Comparison of ENCODE assay signal across 8 cellular contexts in the genomic region with DNA sequence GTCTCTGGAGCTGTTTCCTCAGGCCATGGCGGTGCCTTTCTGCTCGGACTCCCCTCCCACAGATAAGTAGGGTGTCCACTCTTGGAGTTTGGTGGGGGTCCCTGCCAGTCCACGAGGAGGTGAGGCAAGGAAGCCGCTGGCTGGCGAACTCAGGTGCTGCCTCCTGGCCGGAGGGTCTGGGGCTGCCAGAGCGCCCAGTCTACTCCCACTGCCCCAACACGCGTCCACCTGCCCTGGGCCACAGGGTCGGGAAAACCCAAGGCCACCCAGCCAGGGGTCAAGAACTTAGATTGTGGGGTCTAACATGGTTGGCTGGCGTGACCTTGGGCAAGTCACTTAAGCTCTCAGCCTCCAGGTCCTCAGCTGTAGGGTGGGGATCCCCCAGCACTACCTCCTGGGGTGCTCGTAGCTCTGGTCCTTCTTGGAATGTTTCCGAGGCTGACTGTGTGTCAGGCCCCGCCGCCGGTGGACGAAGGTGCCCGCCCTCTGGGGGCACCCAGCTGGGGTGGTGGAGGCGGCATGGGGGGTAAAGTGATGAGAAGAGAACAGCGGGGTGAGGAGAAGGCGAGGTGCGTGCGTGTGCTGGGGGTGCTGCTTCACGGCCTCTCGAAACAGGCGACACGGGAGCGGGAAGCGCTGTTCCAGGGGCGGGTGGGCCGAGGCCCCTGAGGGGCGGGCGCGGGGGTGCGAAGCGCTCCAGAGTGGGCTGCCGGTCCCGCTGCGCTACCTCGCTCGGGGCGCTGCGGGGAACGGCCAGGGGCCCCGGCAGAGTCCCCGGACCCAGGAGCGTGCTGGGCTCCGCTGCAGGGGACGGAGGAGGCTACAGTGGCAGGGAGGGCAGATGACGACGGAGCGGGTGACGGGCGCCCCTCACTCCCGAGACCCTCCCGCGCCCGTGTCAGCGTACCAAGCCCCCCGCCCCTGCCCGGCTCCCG. TPM values are rescaled to one million over a fixed set of nuclear protein-coding genes. Genes with fewer than 3 reads are reported as not detected.
DNase-seq lines count a peak whose midpoint lies in the region; ATAC-seq, FAIRE-seq and TF ChIP-seq lines count a peak whose summit lies in the region.

No MANE protein-coding gene starts in this region.

- WGBS in thymus = 19% methylated on average over 62 of the region's 62 CpGs
- WGBS in small intestine, 3 donors = 15 to 16% (median 15%) methylated on average over 45 to 62 of the region's 62 CpGs

- no peaks in the 10 kb centered on the region for H4K20me1 ChIP-seq in keratinocyte (ENCODE audit: control insufficient read depth, extremely low read depth, insufficient read depth, low read length)

- FAIRE-seq in keratinocyte (lab: Jason Lieb, UNC) (no peak), RCC 7860 (lab: Jason Lieb, UNC) (no peak), small intestine (lab: Jason Lieb, UNC) (no peak)

- H3K36me3 Mint-ChIP-seq in CD4-positive, alpha-beta T cell (ENCODE audit: low read depth) = no peaks in the 10 kb centered on the region
- H3K36me3 Mint-ChIP-seq in activated T-helper 1 cell treated with anti-CD3 and anti-CD28 coated beads, Interleukin-12 subunit alpha, Interleukin-12 subunit beta, Interleukin-2, Interleukin-4 antibody, amounts not matched to agents 30 ng/mL and 10 ng/mL and 1 ng/mL, durations not matched to agents 14 hours and 24 hours and 36 hours (ENCODE audit: low read depth) = peaks cover 7% of the 10 kb centered on the region

- ATAC-seq in CD4-positive, alpha-beta T cell (ENCODE audit: poor library complexity) = peak; percentile 12

- H3K4me1 ChIP-seq in keratinocyte (ENCODE audit: control insufficient read depth, extremely low read depth, insufficient read depth, low read length) (peaks cover 62% of the 10 kb centered on the region), thymus (ENCODE audit: control insufficient read depth, insufficient read depth, low read length) (peaks cover 10% of the 10 kb centered on the region), small intestine (ENCODE audit: control insufficient read depth in 2 of 2, insufficient read depth in 1 of 2, low read depth in 1 of 2, low read length in 1 of 2) (peaks cover 0 to 3% of the 10 kb centered on the region in 2 donors)

- peak overlapping the region; percentile 84 for H3K4me3 Mint-ChIP-seq in CD4-positive, alpha-beta T cell
- peak overlapping the region; percentile 78 for H3K4me3 Mint-ChIP-seq in activated T-helper 1 cell treated with anti-CD3 and anti-CD28 coated beads, Interleukin-12 subunit alpha, Interleukin-12 subunit beta, Interleukin-2, Interleukin-4 antibody, amounts not matched to agents 30 ng/mL and 10 ng/mL and 1 ng/mL, durations not matched to agents 14 hours and 24 hours and 36 hours

- H3K4me3 ChIP-seq in keratinocyte (ENCODE audit: control insufficient read depth in 2 of 3, extremely low read depth in 1 of 3, insufficient read depth in 2 of 3, low read depth in 1 of 3, low read length in 3 of 3) (peak overlapping the region; percentile 69 to 89 (median 75)), thymus (ENCODE audit: low read length) (peak overlapping the region; percentile 51), small intestine (ENCODE audit: low read depth in 1 of 2, low read length in 2 of 2) (peak overlapping the region in 1 of 2 donors; percentile 68)

- H3K9ac ChIP-seq in keratinocyte (ENCODE audit: control insufficient read depth, extremely low read depth, insufficient read depth, low read length) = peak overlapping the region; percentile 88

- H3K4me2 ChIP-seq in keratinocyte (ENCODE audit: control insufficient read depth, extremely low read depth, insufficient read depth, low read depth, low read length) = peak overlapping the region; percentile 70

- H3K9me3 Mint-ChIP-seq in CD4-positive, alpha-beta T cell = no peaks in the 10 kb centered on the region
- H3K9me3 Mint-ChIP-seq in activated T-helper 1 cell treated with anti-CD3 and anti-CD28 coated beads, Interleukin-12 subunit alpha, Interleukin-12 subunit beta, Interleukin-2, Interleukin-4 antibody, amounts not matched to agents 30 ng/mL and 10 ng/mL and 1 ng/mL, durations not matched to agents 14 hours and 24 hours and 36 hours = no peaks in the 10 kb centered on the region

- no peak for TF ChIP-seq CTCF in CD4-positive, alpha-beta T cell (IDR thresholded peaks at IDR 0.05)
- no peak for TF ChIP-seq CTCF in keratinocyte (optimal IDR thresholded peaks at IDR 0.05 in 1 of 3, IDR thresholded peaks at IDR 0.05 in 1 of 3, conservative IDR thresholded peaks at IDR 0.05 in 1 of 3; ENCODE audit: extremely low read depth in 1 of 3, insufficient read depth in 2 of 3, low read length in 3 of 3)

- H3K9me3 ChIP-seq in CD4-positive, alpha-beta T cell (ENCODE audit: control insufficient read depth, low read length) = no peaks in the 10 kb centered on the region
- H3K9me3 ChIP-seq in keratinocyte (ENCODE audit: control insufficient read depth, low read depth, low read length) (no peaks in the 10 kb centered on the region), thymus (ENCODE audit: control insufficient read depth) (no peaks in the 10 kb centered on the region), small intestine (ENCODE audit: control insufficient read depth, low read depth) (no peaks in the 10 kb centered on the region)

- H3K79me2 ChIP-seq in keratinocyte (ENCODE audit: control insufficient read depth, insufficient read depth, low read length) = peaks cover 53% of the 10 kb centered on the region

- intact Hi-C loops in CD4-positive, alpha-beta T cell (cut with DNase I, micrococcal nuclease) = loop anchor here in 1 of 2 experiments (5.0 kb wide), 1 partner anchor 56 kb away; a partner anchor contains a TSS
- intact Hi-C loops in activated T-helper 1 cell treated with anti-CD3 and anti-CD28 coated beads, Interleukin-12 subunit alpha, Interleukin-12 subunit beta, Interleukin-2, Interleukin-4 antibody, amounts not matched to agents 30 ng/mL and 10 ng/mL and 1 ng/mL, durations not matched to agents 14 hours and 24 hours and 36 hours (cut with micrococcal nuclease) = no loop called here

- H2AFZ ChIP-seq in keratinocyte (ENCODE audit: control insufficient read depth, low read length) = no peak overlapping the region

- H3K27ac ChIP-seq in CD4-positive, alpha-beta T cell (ENCODE audit: low read depth, low read length) = no peak overlapping the region
- H3K27ac ChIP-seq in keratinocyte (ENCODE audit: control insufficient read depth, insufficient read depth, low read length) (peak overlapping the region; percentile 85), thymus (ENCODE audit: low read depth) (no peak overlapping the region), small intestine (ENCODE audit: low read depth in 1 of 2, low read length in 1 of 2) (no peak overlapping the region)

- peaks cover 24% of the 10 kb centered on the region for H3K27me3 ChIP-seq in CD4-positive, alpha-beta T cell (ENCODE audit: control insufficient read depth, insufficient read depth, low read length)
- H3K27me3 ChIP-seq in keratinocyte (ENCODE audit: control insufficient read depth, extremely low read depth, insufficient read depth, low read length) (no peaks in the 10 kb centered on the region), thymus (ENCODE audit: control insufficient read depth, insufficient read depth) (peaks cover 34% of the 10 kb centered on the region), small intestine (ENCODE audit: control insufficient read depth in 2 of 2, insufficient read depth in 2 of 2, low read length in 2 of 2) (peaks cover 3 to 22% of the 10 kb centered on the region in 2 donors)

- no peak overlapping the region for H3K27ac Mint-ChIP-seq in CD4-positive, alpha-beta T cell
- no peak overlapping the region for H3K27ac Mint-ChIP-seq in activated T-helper 1 cell treated with anti-CD3 and anti-CD28 coated beads, Interleukin-12 subunit alpha, Interleukin-12 subunit beta, Interleukin-2, Interleukin-4 antibody, amounts not matched to agents 30 ng/mL and 10 ng/mL and 1 ng/mL, durations not matched to agents 14 hours and 24 hours and 36 hours

- no peaks in the 10 kb centered on the region for H3K9me1 ChIP-seq in keratinocyte (ENCODE audit: control insufficient read depth, extremely low read depth, insufficient read depth, low read length)

- H3K27me3 Mint-ChIP-seq in CD4-positive, alpha-beta T cell = peaks cover 33% of the 10 kb centered on the region
- H3K27me3 Mint-ChIP-seq in activated T-helper 1 cell treated with anti-CD3 and anti-CD28 coated beads, Interleukin-12 subunit alpha, Interleukin-12 subunit beta, Interleukin-2, Interleukin-4 antibody, amounts not matched to agents 30 ng/mL and 10 ng/mL and 1 ng/mL, durations not matched to agents 14 hours and 24 hours and 36 hours (ENCODE audit: insufficient read depth) = peaks cover 29% of the 10 kb centered on the region

- CTCF ChIA-PET in CD4-positive, alpha-beta T cell (lab: Charles Lee) = interaction anchor here (1.6 kb wide), 1 partner anchor 34 kb away, joined by 5 read pairs; no protein-coding TSS in a partner anchor

- H3K4me1 Mint-ChIP-seq in CD4-positive, alpha-beta T cell (ENCODE audit: low read depth) = peaks cover 16% of the 10 kb centered on the region
- peaks cover 17% of the 10 kb centered on the region for H3K4me1 Mint-ChIP-seq in activated T-helper 1 cell treated with anti-CD3 and anti-CD28 coated beads, Interleukin-12 subunit alpha, Interleukin-12 subunit beta, Interleukin-2, Interleukin-4 antibody, amounts not matched to agents 30 ng/mL and 10 ng/mL and 1 ng/mL, durations not matched to agents 14 hours and 24 hours and 36 hours (ENCODE audit: low read depth)

- dilution Hi-C loops in keratinocyte (cut with MboI; ENCODE audit: extremely low pct_ligation_motif_present, low sequenced_read_pairs) = no loop called here

- no peak for DNase-seq in CD4-positive, alpha-beta T cell
- DNase-seq in HCEC 1CT (peak; percentile 14), keratinocyte (ENCODE audit: low read depth, low spot score) (no peak), NCI-H2196 (lab: John Stamatoyannopoulos, UW; ENCODE audit: unreplicated experiment) (no peak), RCC 7860 (ENCODE audit: low spot score) (no peak), small intestine (no peak)
- DNase-seq in activated T-helper 1 cell treated with anti-CD3 and anti-CD28 coated beads, Interleukin-12 subunit alpha, Interleukin-12 subunit beta, Interleukin-2, Interleukin-4 antibody, amounts not matched to agents 30 ng/mL and 10 ng/mL and 1 ng/mL, durations not matched to agents 14 hours and 24 hours and 36 hours (ENCODE audit: low spot score) = no peak

- POLR2A ChIA-PET in CD4-positive, alpha-beta T cell (lab: Charles Lee) = interaction anchor here (1.1 to 3.7 kb wide), 2 partner anchors 13 to 56 kb away, joined by 3 to 21 read pairs; a partner anchor contains a TSS

- peaks cover 12 to 29% of the 10 kb centered on the region in 2 experiments for H3K36me3 ChIP-seq in keratinocyte (ENCODE audit: control insufficient read depth in 2 of 2, extremely low read depth in 1 of 2, insufficient read depth in 2 of 2, low read length in 2 of 2)
- H3K36me3 ChIP-seq in thymus (ENCODE audit: control insufficient read depth, insufficient read depth) = peaks cover 6% of the 10 kb centered on the region
- no peaks in the 10 kb centered on the region for H3K36me3 ChIP-seq in small intestine (ENCODE audit: control insufficient read depth in 2 of 2, insufficient read depth in 2 of 2, low read length in 2 of 2)

RNA-seq across cellular contexts. Expression of a gene that starts 1.2 kb away (rescaled TPM):
- under 1 TPM in 1 of 2 experiments, not detected in 1; 0.08 TPM for total RNA-seq in CD4-positive, alpha-beta T cell
- 0.08 and 0.15 TPM in 2 replicates for total RNA-seq in activated T-helper 1 cell treated with anti-CD3 and anti-CD28 coated beads, Interleukin-12 subunit alpha, Interleukin-12 subunit beta, Interleukin-2, Interleukin-4 antibody, amounts not matched to agents 30 ng/mL and 10 ng/mL and 1 ng/mL, durations not matched to agents 14 hours and 24 hours and 36 hours
- polyA plus RNA-seq in keratinocyte (60.8 to 83.8 TPM (median 69.0 TPM) in 3 replicates), thymus (1.4 TPM), small intestine (1 to 10 TPM in 1 of 3 donors, under 1 TPM in 2; 0.07 to 1.1 (median 0.22) TPM)
- 25.6 TPM for polyA plus RNA-seq in keratinocyte (2011; ENCODE audit: low read depth)
- polyA plus RNA-seq in keratinocyte (2011; cell fraction: cytosol; rRNA removed) = 47.6 and 72.0 TPM in 2 replicates
- 163 and 199 TPM in 2 replicates for polyA plus RNA-seq in keratinocyte (2011; cell fraction: nucleus; rRNA removed)
- polyA plus RNA-seq in keratinocyte (2012; ENCODE audit: low replicate concordance) = 39.9 and 102 TPM in 2 replicates
- 41.1 to 72.9 TPM (median 42.6 TPM) in 3 replicates for polyA minus RNA-seq in keratinocyte
- 92.5 TPM for polyA minus RNA-seq in keratinocyte (2011; cell fraction: cytosol; rRNA and poly(A)+ RNA removed)
- 59.7 and 71.6 TPM in 2 replicates for polyA minus RNA-seq in keratinocyte (2011; cell fraction: nucleus; rRNA and poly(A)+ RNA removed)

RNA-seq across cellular contexts. Expression of a gene that starts 13.5 kb away (rescaled TPM):
- total RNA-seq in CD4-positive, alpha-beta T cell = not detected
- not detected in 2 replicates for total RNA-seq in activated T-helper 1 cell treated with anti-CD3 and anti-CD28 coated beads, Interleukin-12 subunit alpha, Interleukin-12 subunit beta, Interleukin-2, Interleukin-4 antibody, amounts not matched to agents 30 ng/mL and 10 ng/mL and 1 ng/mL, durations not matched to agents 14 hours and 24 hours and 36 hours
- polyA plus RNA-seq in keratinocyte = 0.90 to 1.2 TPM (median 1.1 TPM) in 3 replicates
- polyA plus RNA-seq in keratinocyte (2011; ENCODE audit: low read depth) = 5.8 TPM
- polyA plus RNA-seq in keratinocyte (2011; cell fraction: cytosol; rRNA removed) = 0.40 and 0.81 TPM in 2 replicates
- 3.9 and 4.5 TPM in 2 replicates for polyA plus RNA-seq in keratinocyte (2011; cell fraction: nucleus; rRNA removed)
- polyA plus RNA-seq in keratinocyte (2012; ENCODE audit: low replicate concordance) = 1.1 and 2.6 TPM in 2 replicates
- 0.59 to 1.5 TPM (median 1.2 TPM) in 3 replicates for polyA minus RNA-seq in keratinocyte
- 1.7 TPM for polyA minus RNA-seq in keratinocyte (2011; cell fraction: cytosol; rRNA and poly(A)+ RNA removed)
- 2.2 and 2.6 TPM in 2 replicates for polyA minus RNA-seq in keratinocyte (2011; cell fraction: nucleus; rRNA and poly(A)+ RNA removed)
- 1.0 TPM for polyA plus RNA-seq in thymus
- polyA plus RNA-seq in small intestine = 1 to 10 TPM; 2.2 to 2.7 (median 2.7) TPM

RNA-seq across cellular contexts. Expression of a gene that starts 55.8 kb away (rescaled TPM):
- total RNA-seq in CD4-positive, alpha-beta T cell = 100 to 1,000 TPM; 186 to 191 TPM
- total RNA-seq in activated T-helper 1 cell treated with anti-CD3 and anti-CD28 coated beads, Interleukin-12 subunit alpha, Interleukin-12 subunit beta, Interleukin-2, Interleukin-4 antibody, amounts not matched to agents 30 ng/mL and 10 ng/mL and 1 ng/mL, durations not matched to agents 14 hours and 24 hours and 36 hours = 212 and 220 TPM in 2 replicates
- 92.8 to 156 TPM (median 148 TPM) in 3 replicates for polyA plus RNA-seq in keratinocyte
- 100 TPM for polyA plus RNA-seq in keratinocyte (2011; ENCODE audit: low read depth)
- polyA plus RNA-seq in keratinocyte (2011; cell fraction: cytosol; rRNA removed) = 74.7 and 79.8 TPM in 2 replicates
- polyA plus RNA-seq in keratinocyte (2011; cell fraction: nucleus; rRNA removed) = 271 and 303 TPM in 2 replicates
- 69.7 and 97.5 TPM in 2 replicates for polyA plus RNA-seq in keratinocyte (2012; ENCODE audit: low replicate concordance)
- 19.4 to 82.1 TPM (median 25.5 TPM) in 3 replicates for polyA minus RNA-seq in keratinocyte
- 83.1 TPM for polyA minus RNA-seq in keratinocyte (2011; cell fraction: cytosol; rRNA and poly(A)+ RNA removed)
- 57.1 and 94.3 TPM in 2 replicates for polyA minus RNA-seq in keratinocyte (2011; cell fraction: nucleus; rRNA and poly(A)+ RNA removed)
- polyA plus RNA-seq in thymus = 123 TPM
- 100 to 1,000 TPM in 1 of 3 donors, 10 to 100 TPM in 2; 56.4 to 101 (median 76.7) TPM for polyA plus RNA-seq in small intestine

Comparison
In these comparisons a context has a peak if more than half of its experiments do, and no peak if none do; other contexts are left out.
1. RNA of a gene that starts 1.2 kb away (polyA plus RNA-seq): 25.6 to 199 TPM in keratinocyte; 1.4 TPM in thymus (single experiment) and 0.07 to 1.1 TPM in small intestine; every median in the first group is over 10 times any median in the second.